In the genomic region with DNA sequence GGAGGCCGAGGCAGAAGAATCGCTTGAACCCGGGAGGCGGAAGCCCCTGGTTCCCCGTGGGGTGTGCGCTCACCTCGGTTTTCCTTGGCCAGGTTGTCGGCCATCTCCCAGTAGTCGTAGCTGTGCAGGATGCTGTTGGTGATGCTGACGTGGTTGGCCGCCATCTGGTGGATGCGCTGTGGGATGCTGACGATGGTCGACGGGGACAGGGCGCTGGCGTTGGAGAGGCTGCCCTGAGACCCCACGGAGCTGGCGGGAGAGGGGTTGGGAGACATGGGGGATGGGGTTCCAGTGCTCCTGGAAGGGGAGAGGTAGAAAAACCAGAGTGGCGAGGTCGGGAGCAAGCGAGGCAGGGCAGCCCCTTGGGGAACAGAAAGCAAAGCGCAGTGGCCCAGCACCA, we compare ENCODE assay signal across 1 cellular context.
TF ChIP-seq lines count a peak whose summit lies in the region.

No MANE protein-coding gene starts in this region.

TF ChIP-seq in SK-N-SH treated with all-trans-retinoic acid at 6 μM for 48 hours, 23 proteins besides CTCF, POLR2A, EP300 and RAD21 (continued from another document):
- TF ChIP-seq, protein P1, sequence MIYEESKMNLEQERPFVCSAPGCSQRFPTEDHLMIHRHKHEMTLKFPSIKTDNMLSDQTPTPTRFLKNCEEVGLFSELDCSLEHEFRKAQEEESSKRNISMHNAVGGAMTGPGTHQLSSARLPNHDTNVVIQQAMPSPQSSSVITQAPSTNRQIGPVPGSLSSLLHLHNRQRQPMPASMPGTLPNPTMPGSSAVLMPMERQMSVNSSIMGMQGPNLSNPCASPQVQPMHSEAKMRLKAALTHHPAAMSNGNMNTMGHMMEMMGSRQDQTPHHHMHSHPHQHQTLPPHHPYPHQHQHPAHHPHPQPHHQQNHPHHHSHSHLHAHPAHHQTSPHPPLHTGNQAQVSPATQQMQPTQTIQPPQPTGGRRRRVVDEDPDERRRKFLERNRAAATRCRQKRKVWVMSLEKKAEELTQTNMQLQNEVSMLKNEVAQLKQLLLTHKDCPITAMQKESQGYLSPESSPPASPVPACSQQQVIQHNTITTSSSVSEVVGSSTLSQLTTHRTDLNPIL (CRISPR knock-in tag; IDR thresholded peaks at IDR 0.05; ENCODE audit: low read depth), result no peak
- TF ChIP-seq ZNF70 (CRISPR knock-in tag; IDR thresholded peaks at IDR 0.05) (no peak), BACH2 (CRISPR knock-in tag; IDR thresholded peaks at IDR 0.05; ENCODE audit: borderline replicate concordance) (no peak), ISL1 (CRISPR knock-in tag; IDR thresholded peaks at IDR 0.05) (no peak), RARB (CRISPR knock-in tag; IDR thresholded peaks at IDR 0.05) (no peak), TSHZ2 (CRISPR knock-in tag; IDR thresholded peaks at IDR 0.05) (no peak), ZFP30 (CRISPR knock-in tag; IDR thresholded peaks at IDR 0.05) (no peak)
